ENCODE assay signal across 11 cellular contexts in the genomic region with DNA sequence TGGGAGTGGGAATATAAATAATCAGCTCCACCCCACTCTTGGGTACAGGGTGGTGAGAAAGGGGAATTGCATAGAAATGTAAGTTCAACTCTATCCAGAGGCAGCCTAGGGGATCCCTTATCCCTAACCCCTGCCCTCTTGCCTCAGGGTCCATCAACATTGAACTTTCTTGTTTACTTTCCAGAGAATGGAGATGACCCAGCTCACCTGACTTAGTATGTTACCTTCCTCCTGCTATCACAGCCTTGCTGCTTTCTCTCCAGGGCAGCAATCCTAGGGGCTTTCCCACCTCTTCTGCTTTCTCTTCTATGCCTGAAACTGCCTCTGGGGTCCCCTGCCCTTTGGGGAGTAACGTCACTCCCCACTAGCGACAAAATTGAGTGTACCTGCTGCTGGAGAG. TPM values are rescaled to one million over a fixed set of nuclear protein-coding genes. Genes with fewer than 3 reads are reported as not detected.
DNase-seq lines count a peak whose midpoint lies in the region; ATAC-seq and TF ChIP-seq lines count a peak whose summit lies in the region.
"Had no signal": no experiment of that assay in that cellular context is flagged by ENCODE, and none has a peak within 500 bp of the region (broad histone marks: within the 10 kb centered on the region; RNA-seq: fewer than 3 reads in every experiment).

No MANE protein-coding gene starts in this region.

- H3K4me3 Mint-ChIP-seq in stimulated activated naive B cell treated with anti-CD40 and anti-IgM and Interleukin-4, amounts not matched to agents 10 μg/mL and 1 μg/mL and 100 μg/mL, for 72 hours: no peak overlapping the region
- H3K4me3 Mint-ChIP-seq: effector memory CD8-positive, alpha-beta T cell had no signal

- H3K36me3 ChIP-seq in esophagus squamous epithelium (peaks cover 0 to 17% (median 4%) of the 10 kb centered on the region in 3 donors), ovary (no peaks in the 10 kb centered on the region)

- no peaks in the 10 kb centered on the region for H3K9me3 Mint-ChIP-seq in stimulated activated naive B cell treated with anti-CD40 and anti-IgM and Interleukin-4, amounts not matched to agents 10 μg/mL and 1 μg/mL and 100 μg/mL, for 72 hours
- H3K9me3 Mint-ChIP-seq: activated T-helper 2 cell treated with anti-CD3 and anti-CD28 coated beads, Interferon-gamma antibody, Interleukin-2, Interleukin-4, amounts not matched to agents 10 μg/mL and 5 μg/mL and 100 μg/mL, durations not matched to agents 14 hours and 24 hours and 36 hours; effector memory CD8-positive, alpha-beta T cell had no signal

- H3K27ac Mint-ChIP-seq in stimulated activated naive B cell treated with anti-CD40 and anti-IgM and Interleukin-4, amounts not matched to agents 10 μg/mL and 1 μg/mL and 100 μg/mL, for 72 hours: no peak overlapping the region
- H3K27ac Mint-ChIP-seq: activated T-helper 2 cell treated with anti-CD3 and anti-CD28 coated beads, Interferon-gamma antibody, Interleukin-2, Interleukin-4, amounts not matched to agents 10 μg/mL and 5 μg/mL and 100 μg/mL, durations not matched to agents 14 hours and 24 hours and 36 hours; effector memory CD8-positive, alpha-beta T cell had no signal

- intact Hi-C loops in right cardiac atrium (cut with DNase I): no loop called here
- intact Hi-C loops in left cardiac atrium (cut with DNase I): loop anchor here in 1 of 2 donors (5.0 kb wide), 1 partner anchor 41 kb away; no protein-coding TSS in a partner anchor
- intact Hi-C loops in esophagus squamous epithelium (cut with DNase I): no loop called here
- intact Hi-C loops in ovary (cut with DNase I): no loop called here

- WGBS in right cardiac atrium: 72% methylated on average over 2 of the region's 2 CpGs
- WGBS in esophagus squamous epithelium, 2 donors: 68 to 69% methylated on average over 2 of the region's 2 CpGs
- WGBS in ovary, 3 donors: 15 to 43% (median 23%) methylated on average over 2 of the region's 2 CpGs

- H3K27me3 Mint-ChIP-seq in stimulated activated naive B cell treated with anti-CD40 and anti-IgM and Interleukin-4, amounts not matched to agents 10 μg/mL and 1 μg/mL and 100 μg/mL, for 72 hours: peaks cover 18 to 34% of the 10 kb centered on the region in 2 donors
- H3K27me3 Mint-ChIP-seq: effector memory CD8-positive, alpha-beta T cell had no signal

- H3K27me3 ChIP-seq in right cardiac atrium (ENCODE audit: control insufficient read depth, insufficient read depth) (no peaks in the 10 kb centered on the region), esophagus squamous epithelium (peaks cover 0 to 13% (median 0%) of the 10 kb centered on the region in 4 donors), ovary (no peaks in the 10 kb centered on the region)

- TF ChIP-seq POLR2A in esophagus squamous epithelium (IDR thresholded peaks at IDR 0.05) (no peak), ovary (IDR thresholded peaks at IDR 0.05) (no peak)

- H3K9me3 ChIP-seq in right cardiac atrium (ENCODE audit: control insufficient read depth, low read length) (no peaks in the 10 kb centered on the region), esophagus squamous epithelium (no peaks in the 10 kb centered on the region), ovary (no peaks in the 10 kb centered on the region)

- TF ChIP-seq CTCF in esophagus squamous epithelium (IDR thresholded peaks at IDR 0.05): no peak
- no peak for TF ChIP-seq CTCF in ovary (IDR thresholded peaks at IDR 0.05)

- ATAC-seq in right cardiac atrium: no peak
- no peak for ATAC-seq in left cardiac atrium
- ATAC-seq in stimulated activated naive B cell treated with anti-CD40 and anti-IgM and Interleukin-4, amounts not matched to agents 10 μg/mL and 1 μg/mL and 100 μg/mL, for 72 hours (replicated peaks): no peak
- ATAC-seq in GM21360 (IDR thresholded peaks at IDR 0.05; ENCODE audit: unreplicated experiment): no peak
- ATAC-seq: effector memory CD8-positive, alpha-beta T cell had no signal

- H3K36me3 Mint-ChIP-seq in stimulated activated naive B cell treated with anti-CD40 and anti-IgM and Interleukin-4, amounts not matched to agents 10 μg/mL and 1 μg/mL and 100 μg/mL, for 72 hours: no peaks in the 10 kb centered on the region

- H3K27ac ChIP-seq in right cardiac atrium (ENCODE audit: low read length): peak overlapping the region; percentile 19
- peak overlapping the region; percentile 97 to 100 (median 98) for H3K27ac ChIP-seq in esophagus squamous epithelium
- H3K27ac ChIP-seq in ovary: peak overlapping the region; percentile 52 to 78
- H3K27ac ChIP-seq: C4-2B had no signal

- H3K4me1 Mint-ChIP-seq in stimulated activated naive B cell treated with anti-CD40 and anti-IgM and Interleukin-4, amounts not matched to agents 10 μg/mL and 1 μg/mL and 100 μg/mL, for 72 hours: peaks cover 8 to 13% of the 10 kb centered on the region in 2 donors

- no peak for TF ChIP-seq EP300 in ovary (IDR thresholded peaks at IDR 0.05)

- H3K4me3 ChIP-seq in right cardiac atrium (ENCODE audit: low read length) (peak overlapping the region; percentile 97), esophagus squamous epithelium (peak overlapping the region in 3 of 4 donors; percentile 75 to 87 (median 78)), ovary (peak overlapping the region; percentile 88)

- H3K4me1 ChIP-seq in right cardiac atrium (ENCODE audit: control insufficient read depth, insufficient read depth, low read length): peaks cover 6% of the 10 kb centered on the region
- peaks cover 62 to 97% (median 65%) of the 10 kb centered on the region in 3 donors for H3K4me1 ChIP-seq in esophagus squamous epithelium
- H3K4me1 ChIP-seq in ovary (ENCODE audit: insufficient read depth): peaks cover 33% of the 10 kb centered on the region

- no peak for DNase-seq in right cardiac atrium
- no peak for DNase-seq in left cardiac atrium
- no peak for DNase-seq in esophagus squamous epithelium (lab: John Stamatoyannopoulos, UW)
- DNase-seq in ovary: no peak
- DNase-seq in hypothalamus (lab: John Stamatoyannopoulos, UW): no peak
- DNase-seq in HUDEP-2 (lab: John Stamatoyannopoulos, UW; ENCODE audit: unreplicated experiment in 76 of 76): no peak
- no peak for DNase-seq in stimulated activated naive B cell treated with anti-CD40 and anti-IgM and Interleukin-4, amounts not matched to agents 10 μg/mL and 1 μg/mL and 100 μg/mL, for 72 hours
- DNase-seq: effector memory CD8-positive, alpha-beta T cell had no signal

RNA-seq across cellular contexts. Expression of gene LRP1, which starts 2.7 kb away (rescaled TPM):
- 100 to 1,000 TPM in 3 of 4 donors, 10 to 100 TPM in 1; 79.7 to 181 (median 154) TPM for total RNA-seq in right cardiac atrium
- 55.0 TPM for polyA plus RNA-seq in right cardiac atrium
- total RNA-seq in left cardiac atrium: 100 to 1,000 TPM; 188 to 222 TPM
- 100 to 1,000 TPM in 1 of 4 donors, 10 to 100 TPM in 3; 60.8 to 147 (median 81.9) TPM for total RNA-seq in esophagus squamous epithelium
- 100 to 1,000 TPM; 148 to 640 (median 405) TPM for total RNA-seq in ovary
- 100 to 1,000 TPM in 1 of 2 donors, 10 to 100 TPM in 1; 76.4 to 168 TPM for polyA plus RNA-seq in ovary

RNA-seq across cellular contexts. Expression of gene LRP1-AS, which starts 16.5 kb away (rescaled TPM):
- total RNA-seq in right cardiac atrium (not detected), left cardiac atrium (not detected), esophagus squamous epithelium (not detected), ovary (not detected)
- polyA plus RNA-seq in right cardiac atrium (not detected), ovary (not detected)
- total RNA-seq: activated T-helper 2 cell treated with anti-CD3 and anti-CD28 coated beads, Interferon-gamma antibody, Interleukin-2, Interleukin-4, amounts not matched to agents 10 μg/mL and 5 μg/mL and 100 μg/mL, durations not matched to agents 14 hours and 24 hours and 36 hours had no signal

RNA-seq across cellular contexts. Expression of gene STAT6, which starts 19.8 kb away (rescaled TPM):
- 10 to 100 TPM; 77.8 to 89.6 (median 83.6) TPM for total RNA-seq in right cardiac atrium
- 57.6 TPM for polyA plus RNA-seq in right cardiac atrium
- total RNA-seq in left cardiac atrium: 10 to 100 TPM; 77.7 to 78.1 TPM
- total RNA-seq in esophagus squamous epithelium: 100 to 1,000 TPM in 2 of 4 donors, 10 to 100 TPM in 2; 72.7 to 138 (median 102) TPM
- total RNA-seq in ovary: 100 to 1,000 TPM in 5 of 7 donors, 10 to 100 TPM in 2; 67.4 to 211 (median 168) TPM
- polyA plus RNA-seq in ovary: 100 to 1,000 TPM; 145 to 158 TPM

RNA-seq across cellular contexts. Expression of gene NAB2, which starts 42.0 kb away (rescaled TPM):
- total RNA-seq in right cardiac atrium (10 to 100 TPM; 12.8 to 22.7 (median 14.7) TPM), left cardiac atrium (10 to 100 TPM; 11.1 to 17.1 TPM), esophagus squamous epithelium (10 to 100 TPM in 3 of 4 donors, 1 to 10 TPM in 1; 9.1 to 25.2 (median 13.3) TPM), ovary (100 to 1,000 TPM in 1 of 7 donors, 10 to 100 TPM in 6; 37.6 to 103 (median 70.8) TPM)
- polyA plus RNA-seq in right cardiac atrium (13.8 TPM), ovary (10 to 100 TPM; 27.5 to 47.4 TPM)

RNA-seq across cellular contexts. Expression of gene NEMP1, which starts 52.4 kb away (rescaled TPM):
- total RNA-seq in right cardiac atrium (1 to 10 TPM; 4.4 to 6.1 (median 5.1) TPM), left cardiac atrium (1 to 10 TPM; 2.8 to 5.3 TPM), esophagus squamous epithelium (1 to 10 TPM; 4.1 to 7.6 (median 6.7) TPM), ovary (10 to 100 TPM in 5 of 7 donors, 1 to 10 TPM in 2; 6.8 to 14.9 (median 10.8) TPM)
- polyA plus RNA-seq in right cardiac atrium (1.6 TPM), ovary (10 to 100 TPM in 1 of 2 donors, 1 to 10 TPM in 1; 5.8 to 11.1 TPM)

Comparison
In these comparisons a context has a peak if more than half of its experiments do, and no peak if none do; other contexts are left out.
1. H3K27ac ChIP-seq: peak in every context shown above with its lines; median percentile 98 in esophagus squamous epithelium; 65 in ovary; 19 in right cardiac atrium.